Comparison of ENCODE assay signal across 11 cellular contexts in the genomic region with DNA sequence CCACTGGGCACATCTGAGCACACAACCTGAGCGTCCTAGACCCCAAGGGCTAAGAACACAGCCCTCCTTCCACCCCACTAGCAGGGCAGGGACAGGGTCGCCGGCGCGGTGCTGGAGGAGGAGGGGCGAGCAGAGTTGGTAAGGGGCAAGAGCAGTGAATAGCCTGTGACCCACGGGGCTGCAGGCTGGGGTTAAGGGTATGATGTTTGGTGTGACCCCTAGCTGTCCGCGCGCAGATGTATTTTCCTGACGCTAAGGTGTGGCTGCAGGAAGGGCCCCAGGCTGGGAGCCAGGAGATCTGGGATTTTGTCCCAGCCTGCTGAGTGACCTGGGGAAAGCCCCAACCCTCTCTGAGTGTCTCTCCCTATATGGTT.
DNase-seq lines count a peak whose midpoint lies in the region; ATAC-seq and TF ChIP-seq lines count a peak whose summit lies in the region.
"Had no signal": no experiment of that assay in that cellular context is flagged by ENCODE, and none has a peak within 500 bp of the region (broad histone marks: within the 10 kb centered on the region; RNA-seq: fewer than 3 reads in every experiment).

No MANE protein-coding gene starts in this region.

- H3K27me3 Mint-ChIP-seq in dendritic cell treated with granulocyte-macrophage colony-stimulating factor and Interleukin-4, amounts not matched to agents 40 ng/mL and 50 ng/mL, for 4 days: peaks cover 32% of the 10 kb centered on the region
- H3K27me3 Mint-ChIP-seq in nephron progenitor cell (ENCODE audit: low read depth, poor library complexity): peaks cover 49% of the 10 kb centered on the region

- H3K4me2 ChIP-seq in DND-41 (ENCODE audit: insufficient read depth, low read length): peak overlapping the region; percentile 90; the same call in 1 of the 2 replicates

- H3K4me1 ChIP-seq in DND-41 (ENCODE audit: insufficient read depth, low read length): peaks cover 62% of the 10 kb centered on the region

- H3K27ac ChIP-seq in DND-41 (ENCODE audit: low read length) (0 out of 2 replicates have a peak overlapping the region, but pooled peaks have one; percentile 15), KOPT-K1 (ENCODE audit: low read depth, low read length, poor library complexity, severe bottlenecking) (peak overlapping the region; percentile 75)

- intact Hi-C loops in dendritic cell treated with granulocyte-macrophage colony-stimulating factor and Interleukin-4, amounts not matched to agents 40 ng/mL and 50 ng/mL, for 4 days (cut with micrococcal nuclease): loop anchor here (2.0 to 5.0 kb wide), 2 partner anchors 74 to 88 kb away; no protein-coding TSS in a partner anchor

- peaks cover 38% of the 10 kb centered on the region for H3K79me2 ChIP-seq in DND-41 (ENCODE audit: insufficient read depth, low read length)

- H3K9me3 ChIP-seq in DND-41 (ENCODE audit: insufficient read depth, low read length, severe bottlenecking) (no peaks in the 10 kb centered on the region), KOPT-K1 (ENCODE audit: insufficient read depth, low read length, poor library complexity, severe bottlenecking) (no peaks in the 10 kb centered on the region)

- DNase-seq in DND-41 (no peak), nephron progenitor cell (no peak), Ammon's horn (ENCODE audit: low spot score) (no peak)
- DNase-seq: effector CD4-positive, alpha-beta T cell; GF-D8; SW 1271 had no signal

- no peak overlapping the region for H3K9ac ChIP-seq in DND-41 (ENCODE audit: low read depth, low read length)

- H3K9me3 Mint-ChIP-seq in dendritic cell treated with granulocyte-macrophage colony-stimulating factor and Interleukin-4, amounts not matched to agents 40 ng/mL and 50 ng/mL, for 4 days: no peaks in the 10 kb centered on the region
- no peaks in the 10 kb centered on the region for H3K9me3 Mint-ChIP-seq in nephron progenitor cell

- peaks cover 32% of the 10 kb centered on the region for H4K20me1 ChIP-seq in DND-41 (ENCODE audit: insufficient read depth, low read length)

- H3K4me3 ChIP-seq in DND-41 (ENCODE audit: low read depth in 1 of 2, low read length in 2 of 2): no peak overlapping the region

- no peak overlapping the region for H2AFZ ChIP-seq in DND-41 (ENCODE audit: low read depth, low read length)

- no peak for TF ChIP-seq CTCF in DND-41 (IDR thresholded peaks at IDR 0.05; ENCODE audit: borderline replicate concordance, extremely low read depth, low read length, poor library complexity, severe bottlenecking)
- no peak for TF ChIP-seq CTCF in nephron progenitor cell (IDR thresholded peaks at IDR 0.05)

- H3K36me3 Mint-ChIP-seq in dendritic cell treated with granulocyte-macrophage colony-stimulating factor and Interleukin-4, amounts not matched to agents 40 ng/mL and 50 ng/mL, for 4 days (ENCODE audit: low read depth): peaks cover 36% of the 10 kb centered on the region
- no peaks in the 10 kb centered on the region for H3K36me3 Mint-ChIP-seq in nephron progenitor cell (ENCODE audit: low read depth)

- ATAC-seq in DND-41 (ENCODE audit: insufficient read depth, low read depth): no peak
- ATAC-seq in HG03432 (IDR thresholded peaks at IDR 0.05; ENCODE audit: unreplicated experiment): no peak
- ATAC-seq in SK-N-SH treated with all-trans-retinoic acid at 6 μM for 48 hours: no peak
- ATAC-seq in GM18858 (IDR thresholded peaks at IDR 0.05; ENCODE audit: unreplicated experiment): no peak

- H3K27ac Mint-ChIP-seq in dendritic cell treated with granulocyte-macrophage colony-stimulating factor and Interleukin-4, amounts not matched to agents 40 ng/mL and 50 ng/mL, for 4 days: peak overlapping the region; percentile 27
- H3K27ac Mint-ChIP-seq in nephron progenitor cell: no peak overlapping the region

- peak overlapping the region; percentile 26 for H3K4me3 Mint-ChIP-seq in dendritic cell treated with granulocyte-macrophage colony-stimulating factor and Interleukin-4, amounts not matched to agents 40 ng/mL and 50 ng/mL, for 4 days
- H3K4me3 Mint-ChIP-seq in nephron progenitor cell: peak overlapping the region; percentile 18

- H3K36me3 ChIP-seq in DND-41 (ENCODE audit: insufficient read depth, low read length): peaks cover 10% of the 10 kb centered on the region; the same call in 1 of the 2 replicates
- H3K36me3 ChIP-seq in KOPT-K1 (ENCODE audit: insufficient read depth, low read length): peaks cover 5% of the 10 kb centered on the region

- H3K27me3 ChIP-seq in DND-41 (ENCODE audit: insufficient read depth, low read length, poor library complexity): no peaks in the 10 kb centered on the region

- H3K4me1 Mint-ChIP-seq in dendritic cell treated with granulocyte-macrophage colony-stimulating factor and Interleukin-4, amounts not matched to agents 40 ng/mL and 50 ng/mL, for 4 days (ENCODE audit: low read depth): peaks cover 71% of the 10 kb centered on the region
- H3K4me1 Mint-ChIP-seq in nephron progenitor cell: peaks cover 49% of the 10 kb centered on the region

TF ChIP-seq in SK-N-SH treated with all-trans-retinoic acid at 6 μM for 48 hours, 23 proteins besides CTCF, POLR2A, EP300 and RAD21:
- TF ChIP-seq CSDC2 (CRISPR knock-in tag; IDR thresholded peaks at IDR 0.05) (no peak), ZNF8 (CRISPR knock-in tag; IDR thresholded peaks at IDR 0.05) (no peak), ZFP30 (CRISPR knock-in tag; IDR thresholded peaks at IDR 0.05) (no peak), ISL1 (CRISPR knock-in tag; IDR thresholded peaks at IDR 0.05) (no peak), ZC3H10 (CRISPR knock-in tag; IDR thresholded peaks at IDR 0.05) (no peak)
- TF ChIP-seq, protein P1, sequence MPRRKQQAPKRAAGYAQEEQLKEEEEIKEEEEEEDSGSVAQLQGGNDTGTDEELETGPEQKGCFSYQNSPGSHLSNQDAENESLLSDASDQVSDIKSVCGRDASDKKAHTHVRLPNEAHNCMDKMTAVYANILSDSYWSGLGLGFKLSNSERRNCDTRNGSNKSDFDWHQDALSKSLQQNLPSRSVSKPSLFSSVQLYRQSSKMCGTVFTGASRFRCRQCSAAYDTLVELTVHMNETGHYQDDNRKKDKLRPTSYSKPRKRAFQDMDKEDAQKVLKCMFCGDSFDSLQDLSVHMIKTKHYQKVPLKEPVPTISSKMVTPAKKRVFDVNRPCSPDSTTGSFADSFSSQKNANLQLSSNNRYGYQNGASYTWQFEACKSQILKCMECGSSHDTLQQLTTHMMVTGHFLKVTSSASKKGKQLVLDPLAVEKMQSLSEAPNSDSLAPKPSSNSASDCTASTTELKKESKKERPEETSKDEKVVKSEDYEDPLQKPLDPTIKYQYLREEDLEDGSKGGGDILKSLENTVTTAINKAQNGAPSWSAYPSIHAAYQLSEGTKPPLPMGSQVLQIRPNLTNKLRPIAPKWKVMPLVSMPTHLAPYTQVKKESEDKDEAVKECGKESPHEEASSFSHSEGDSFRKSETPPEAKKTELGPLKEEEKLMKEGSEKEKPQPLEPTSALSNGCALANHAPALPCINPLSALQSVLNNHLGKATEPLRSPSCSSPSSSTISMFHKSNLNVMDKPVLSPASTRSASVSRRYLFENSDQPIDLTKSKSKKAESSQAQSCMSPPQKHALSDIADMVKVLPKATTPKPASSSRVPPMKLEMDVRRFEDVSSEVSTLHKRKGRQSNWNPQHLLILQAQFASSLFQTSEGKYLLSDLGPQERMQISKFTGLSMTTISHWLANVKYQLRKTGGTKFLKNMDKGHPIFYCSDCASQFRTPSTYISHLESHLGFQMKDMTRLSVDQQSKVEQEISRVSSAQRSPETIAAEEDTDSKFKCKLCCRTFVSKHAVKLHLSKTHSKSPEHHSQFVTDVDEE (CRISPR knock-in tag; IDR thresholded peaks at IDR 0.05): no peak
- TF ChIP-seq, protein P2, sequence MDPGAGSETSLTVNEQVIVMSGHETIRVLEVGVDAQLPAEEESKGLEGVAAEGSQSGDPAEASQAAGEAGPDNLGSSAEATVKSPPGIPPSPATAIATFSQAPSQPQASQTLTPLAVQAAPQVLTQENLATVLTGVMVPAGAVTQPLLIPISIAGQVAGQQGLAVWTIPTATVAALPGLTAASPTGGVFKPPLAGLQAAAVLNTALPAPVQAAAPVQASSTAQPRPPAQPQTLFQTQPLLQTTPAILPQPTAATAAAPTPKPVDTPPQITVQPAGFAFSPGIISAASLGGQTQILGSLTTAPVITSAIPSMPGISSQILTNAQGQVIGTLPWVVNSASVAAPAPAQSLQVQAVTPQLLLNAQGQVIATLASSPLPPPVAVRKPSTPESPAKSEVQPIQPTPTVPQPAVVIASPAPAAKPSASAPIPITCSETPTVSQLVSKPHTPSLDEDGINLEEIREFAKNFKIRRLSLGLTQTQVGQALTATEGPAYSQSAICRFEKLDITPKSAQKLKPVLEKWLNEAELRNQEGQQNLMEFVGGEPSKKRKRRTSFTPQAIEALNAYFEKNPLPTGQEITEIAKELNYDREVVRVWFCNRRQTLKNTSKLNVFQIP (CRISPR knock-in tag; IDR thresholded peaks at IDR 0.05; ENCODE audit: borderline replicate concordance, low read depth): no peak
- TF ChIP-seq, protein P3, sequence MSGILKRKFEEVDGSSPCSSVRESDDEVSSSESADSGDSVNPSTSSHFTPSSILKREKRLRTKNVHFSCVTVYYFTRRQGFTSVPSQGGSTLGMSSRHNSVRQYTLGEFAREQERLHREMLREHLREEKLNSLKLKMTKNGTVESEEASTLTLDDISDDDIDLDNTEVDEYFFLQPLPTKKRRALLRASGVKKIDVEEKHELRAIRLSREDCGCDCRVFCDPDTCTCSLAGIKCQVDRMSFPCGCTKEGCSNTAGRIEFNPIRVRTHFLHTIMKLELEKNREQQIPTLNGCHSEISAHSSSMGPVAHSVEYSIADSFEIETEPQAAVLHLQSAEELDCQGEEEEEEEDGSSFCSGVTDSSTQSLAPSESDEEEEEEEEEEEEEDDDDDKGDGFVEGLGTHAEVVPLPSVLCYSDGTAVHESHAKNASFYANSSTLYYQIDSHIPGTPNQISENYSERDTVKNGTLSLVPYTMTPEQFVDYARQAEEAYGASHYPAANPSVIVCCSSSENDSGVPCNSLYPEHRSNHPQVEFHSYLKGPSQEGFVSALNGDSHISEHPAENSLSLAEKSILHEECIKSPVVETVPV (CRISPR knock-in tag; IDR thresholded peaks at IDR 0.05): no peak
- TF ChIP-seq, protein P4, sequence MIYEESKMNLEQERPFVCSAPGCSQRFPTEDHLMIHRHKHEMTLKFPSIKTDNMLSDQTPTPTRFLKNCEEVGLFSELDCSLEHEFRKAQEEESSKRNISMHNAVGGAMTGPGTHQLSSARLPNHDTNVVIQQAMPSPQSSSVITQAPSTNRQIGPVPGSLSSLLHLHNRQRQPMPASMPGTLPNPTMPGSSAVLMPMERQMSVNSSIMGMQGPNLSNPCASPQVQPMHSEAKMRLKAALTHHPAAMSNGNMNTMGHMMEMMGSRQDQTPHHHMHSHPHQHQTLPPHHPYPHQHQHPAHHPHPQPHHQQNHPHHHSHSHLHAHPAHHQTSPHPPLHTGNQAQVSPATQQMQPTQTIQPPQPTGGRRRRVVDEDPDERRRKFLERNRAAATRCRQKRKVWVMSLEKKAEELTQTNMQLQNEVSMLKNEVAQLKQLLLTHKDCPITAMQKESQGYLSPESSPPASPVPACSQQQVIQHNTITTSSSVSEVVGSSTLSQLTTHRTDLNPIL (CRISPR knock-in tag; IDR thresholded peaks at IDR 0.05; ENCODE audit: low read depth): no peak
